8 cellular contexts compared by ENCODE assay signal in the genomic region with DNA sequence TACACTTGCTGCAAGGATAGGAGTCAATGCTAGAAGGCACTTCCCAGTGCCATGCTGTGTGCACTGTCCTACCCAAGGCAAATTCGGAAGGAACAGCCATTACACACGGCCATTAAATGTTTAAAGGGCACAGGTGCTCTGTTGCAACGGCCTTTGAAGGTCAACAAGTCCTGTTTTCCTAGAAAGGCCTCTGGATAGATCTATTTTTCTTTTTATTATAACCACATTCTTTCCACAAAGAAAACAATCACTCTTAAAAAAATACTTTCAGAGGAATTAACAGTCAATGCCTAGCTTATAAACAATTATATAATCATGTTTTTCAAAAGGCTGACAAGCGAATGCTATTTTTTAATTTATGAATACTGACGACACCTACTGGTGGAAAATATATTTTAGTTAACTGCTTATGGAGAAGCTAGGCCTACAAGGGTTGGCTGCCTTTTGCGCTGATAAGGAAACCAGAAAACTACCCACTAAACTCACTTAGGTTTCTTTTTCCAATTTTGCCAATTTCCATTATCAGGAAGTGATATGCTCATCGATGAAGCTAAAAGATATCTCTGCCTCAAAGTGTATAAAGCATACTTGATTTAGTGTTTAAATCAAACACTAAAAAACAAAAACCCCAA. TPM values are rescaled to one million over a fixed set of nuclear protein-coding genes. Genes with fewer than 3 reads are reported as not detected.
A peak's percentile ranks its signal among the peaks of the same experiment; 100 is the strongest.
DNase-seq lines count a peak whose midpoint lies in the region; ATAC-seq, FAIRE-seq and TF ChIP-seq lines count a peak whose summit lies in the region.

No MANE protein-coding gene starts in this region.

- H4K20me1 ChIP-seq in OCI-LY7 (ENCODE audit: insufficient read depth, low read length), result peaks cover 18% of the 10 kb centered on the region; the same call in 1 of the 2 replicates

- H3K36me3 ChIP-seq in OCI-LY7 (ENCODE audit: insufficient read depth, low read length), result no peaks in the 10 kb centered on the region; the same call in 1 of the 2 replicates
- no peaks in the 10 kb centered on the region for H3K36me3 ChIP-seq in brain microvascular endothelial cell (replicated peaks)
- H3K36me3 ChIP-seq in small intestine (ENCODE audit: control insufficient read depth in 2 of 2, insufficient read depth in 2 of 2, low read length in 2 of 2), result no peaks in the 10 kb centered on the region

- peak overlapping the region; percentile 94 for H3K4me2 ChIP-seq in OCI-LY7 (ENCODE audit: low read length)

- peaks cover 44% of the 10 kb centered on the region for H3K4me1 ChIP-seq in OCI-LY7 (ENCODE audit: insufficient read depth, low read length, poor library complexity, severe bottlenecking)
- peaks cover 0 to 8% of the 10 kb centered on the region in 2 donors for H3K4me1 ChIP-seq in small intestine (ENCODE audit: control insufficient read depth in 2 of 2, insufficient read depth in 1 of 2, low read depth in 1 of 2, low read length in 1 of 2)

- H2AFZ ChIP-seq in OCI-LY7 (ENCODE audit: low read length), result no peak overlapping the region

- BruUV-seq in OCI-LY7 (replicated peaks; lab: Mats Ljungman, UMichigan), result no TSS peak

- H3K79me2 ChIP-seq in OCI-LY7 (ENCODE audit: insufficient read depth, low read depth, low read length), result peaks cover 17% of the 10 kb centered on the region; the same call in 1 of the 2 replicates

- no peaks in the 10 kb centered on the region for H3K27me3 ChIP-seq in brain microvascular endothelial cell (replicated peaks)
- H3K27me3 ChIP-seq in small intestine (ENCODE audit: control insufficient read depth in 2 of 2, insufficient read depth in 2 of 2, low read length in 2 of 2), result no peaks in the 10 kb centered on the region

- CTCF ChIA-PET in OCI-LY7 (lab: Charles Lee; ENCODE audit: unreplicated experiment), result interaction anchor here (1.1 to 2.0 kb wide), 4 partner anchors 14 to 79 kb away, joined by 3 to 5 read pairs (median 4); no protein-coding TSS in a partner anchor

- in situ Hi-C loops in brain microvascular endothelial cell (cut with HindIII; ENCODE audit: low pct_ligation_motif_present, low sequenced_read_pairs), result no loop called here

- TF ChIP-seq CTCF in D721Med (IDR thresholded peaks at IDR 0.05; ENCODE audit: insufficient read depth, missing control alignments) (peak; percentile 62), OCI-LY7 (conservative IDR thresholded peaks at IDR 0.05; ENCODE audit: low read length) (peak; percentile 95), brain microvascular endothelial cell (IDR thresholded peaks at IDR 0.05; ENCODE audit: low read depth, low read length, missing control alignments) (peak; percentile 43)

- intact Hi-C loops in OCI-LY7 (cut with micrococcal nuclease; ENCODE audit: unreplicated experiment), result loop anchor here (1.0 to 2.0 kb wide), 2 partner anchors 15 to 97 kb away; no protein-coding TSS in a partner anchor

- ATAC-seq in GM19324 (IDR thresholded peaks at IDR 0.05; ENCODE audit: low FRiP score, unreplicated experiment), result no peak

- H3K27ac ChIP-seq in OCI-LY7 (ENCODE audit: low read depth, low read length, poor library complexity, severe bottlenecking) (no peak overlapping the region), brain microvascular endothelial cell (no peak overlapping the region), small intestine (ENCODE audit: low read depth in 1 of 2, low read length in 1 of 2) (peak overlapping the region; percentile 52 to 84)

- no peak for FAIRE-seq in D721Med (lab: Jason Lieb, UNC)
- no peak for FAIRE-seq in small intestine (lab: Jason Lieb, UNC)

- WGBS in small intestine, 3 donors, result 4 to 13% (median 7%) methylated on average over 7 of the region's 7 CpGs

- H3K9me2 ChIP-seq in OCI-LY7 (ENCODE audit: insufficient read depth, low read length), result no peaks in the 10 kb centered on the region

- POLR2A ChIA-PET in OCI-LY7 (lab: Charles Lee), result interaction anchor here (0.5 to 3.9 kb wide), 24 partner anchors 9 to 1433 kb away, joined by 3 to 33 read pairs (median 5); no protein-coding TSS in a partner anchor

- H3K4me3 ChIP-seq in OCI-LY7 (ENCODE audit: low read depth, low read length, poor library complexity, severe bottlenecking) (peak overlapping the region; percentile 13), brain microvascular endothelial cell (ENCODE audit: low read depth, low read length) (no peak overlapping the region), small intestine (ENCODE audit: low read depth in 1 of 2, low read length in 2 of 2) (peak overlapping the region in 1 of 2 donors; percentile 47)

- DNase-seq in D721Med (ENCODE audit: insufficient read length, low spot score) (no peak), HuH-7 (ENCODE audit: low spot score) (peak; percentile 17), OCI-LY7 (ENCODE audit: low spot score) (peak; percentile 85), brain microvascular endothelial cell (no peak), iris pigment epithelial cell (ENCODE audit: low read depth) (peak; percentile 72), small intestine (peak; percentile 77), HuH-7.5 (ENCODE audit: low spot score) (no peak)

- no peaks in the 10 kb centered on the region for H3K9me3 ChIP-seq in OCI-LY7 (ENCODE audit: low read length)
- no peaks in the 10 kb centered on the region for H3K9me3 ChIP-seq in small intestine (ENCODE audit: control insufficient read depth, low read depth)

RNA-seq across cellular contexts. Expression of gene ARHGEF3, which starts 2.4 kb away (rescaled TPM):
- total RNA-seq in OCI-LY7 (2014; rRNA removed; shearing (Covaris generic)), result 10.8 and 14.1 TPM in 2 replicates
- total RNA-seq in OCI-LY7 (2022), result 21.7 and 26.9 TPM in 2 replicates
- polyA plus RNA-seq in small intestine, result 1 to 10 TPM; 1.6 to 9.0 (median 4.6) TPM

Comparison
In these comparisons a context has a peak if more than half of its experiments do, and no peak if none do; other contexts are left out.
1. DNase-seq: peak in HuH-7 (single experiment), OCI-LY7 (single experiment), iris pigment epithelial cell (single experiment) and small intestine (single experiment); none in D721Med (single experiment), brain microvascular endothelial cell (single experiment) and HuH-7.5 (single experiment).
2. CTCF ChIP-seq: peak in every context shown above with its lines; median percentile 95 in OCI-LY7; 62 in D721Med; 43 in brain microvascular endothelial cell.
3. H3K27ac ChIP-seq: peak in small intestine (2 of 2); none in OCI-LY7 (single experiment) and brain microvascular endothelial cell (single experiment).